11 cellular contexts compared by ENCODE assay signal in genomic region chr6:28710466-28711191, GRCh38.
A peak's percentile ranks its signal among the peaks of the same experiment; 100 is the strongest.
DNase-seq lines count a peak whose midpoint lies in the region; ATAC-seq, FAIRE-seq and TF ChIP-seq lines count a peak whose summit lies in the region.
"Had no signal": no experiment of that assay in that cellular context is flagged by ENCODE, and none has a peak within 500 bp of the region (broad histone marks: within the 10 kb centered on the region; RNA-seq: fewer than 3 reads in every experiment).

No MANE protein-coding gene starts in this region.

- no peaks in the 10 kb centered on the region for H3K79me2 ChIP-seq in osteoblast (ENCODE audit: insufficient read depth, low read length)

- DNase-seq in T-helper 2 cell treated with Interferon-gamma antibody and Interleukin-4, amounts not matched to agents 5 μg/mL and 100 μg/mL, for 36 hours (ENCODE audit: low spot score): no peak
- DNase-seq in T-helper 2 cell (no peak), NCI-H1694 (lab: John Stamatoyannopoulos, UW) (peak; percentile 23), bronchial epithelial cell (ENCODE audit: low read depth) (peak; percentile 39), osteoblast (ENCODE audit: insufficient read length, low spot score, missing footprints) (peak; percentile 84), MV-4-11 (lab: John Stamatoyannopoulos, UW) (no peak), frontal cortex (ENCODE audit: low spot score in 2 of 2) (no peak)

- peaks cover 8% of the 10 kb centered on the region for H3K4me1 ChIP-seq in osteoblast (ENCODE audit: insufficient read depth, low read length)

- no peak for ATAC-seq in GM21576 (IDR thresholded peaks at IDR 0.05; ENCODE audit: unreplicated experiment)

- H3K9me3 ChIP-seq in osteoblast (ENCODE audit: low read depth, low read length): no peaks in the 10 kb centered on the region

- H3K4me3 ChIP-seq in bronchial epithelial cell (ENCODE audit: low read depth, low read length) (no peak overlapping the region), osteoblast (ENCODE audit: insufficient read depth, low read length) (peak overlapping the region; percentile 62)

- peaks cover 11% of the 10 kb centered on the region for H3K4me1 Mint-ChIP-seq in T-helper 2 cell treated with Interferon-gamma antibody and Interleukin-4, amounts not matched to agents 5 μg/mL and 100 μg/mL, for 36 hours (ENCODE audit: low read depth)

- H3K27me3 Mint-ChIP-seq in T-helper 2 cell treated with Interferon-gamma antibody and Interleukin-4, amounts not matched to agents 5 μg/mL and 100 μg/mL, for 36 hours (ENCODE audit: low read depth): peaks cover 36% of the 10 kb centered on the region

- H4K20me1 ChIP-seq in osteoblast (ENCODE audit: insufficient read depth, low read length): no peaks in the 10 kb centered on the region

- H3K27me3 ChIP-seq in bronchial epithelial cell (ENCODE audit: control insufficient read depth, insufficient read depth, low read length) (no peaks in the 10 kb centered on the region), osteoblast (ENCODE audit: insufficient read depth, low read length) (no peaks in the 10 kb centered on the region)

- TF ChIP-seq CTCF in bronchial epithelial cell (IDR thresholded peaks at IDR 0.05; ENCODE audit: insufficient read depth, low read length, severe bottlenecking) (no peak), osteoblast (IDR thresholded peaks at IDR 0.05; ENCODE audit: extremely low read depth, low read depth, low read length) (no peak)

- H3K36me3 ChIP-seq in bronchial epithelial cell (ENCODE audit: control insufficient read depth, insufficient read depth, low read length) (no peaks in the 10 kb centered on the region), osteoblast (ENCODE audit: insufficient read depth, low read length) (no peaks in the 10 kb centered on the region)
- H3K36me3 ChIP-seq: cardiac muscle cell had no signal

- H2AFZ ChIP-seq in osteoblast (ENCODE audit: low read length): no peak overlapping the region

- peak overlapping the region; percentile 85 for H3K4me2 ChIP-seq in osteoblast (ENCODE audit: insufficient read depth, low read length)

- H3K27ac Mint-ChIP-seq in T-helper 2 cell treated with Interferon-gamma antibody and Interleukin-4, amounts not matched to agents 5 μg/mL and 100 μg/mL, for 36 hours: no peak overlapping the region
- H3K27ac Mint-ChIP-seq: memory B cell had no signal

- peak overlapping the region; percentile 70 for H3K4me3 Mint-ChIP-seq in T-helper 2 cell treated with Interferon-gamma antibody and Interleukin-4, amounts not matched to agents 5 μg/mL and 100 μg/mL, for 36 hours
- H3K4me3 Mint-ChIP-seq: memory B cell had no signal

- H3K27ac ChIP-seq in osteoblast (ENCODE audit: low read depth, low read length): no peak overlapping the region
- H3K27ac ChIP-seq: cardiac muscle cell, HL-60 had no signal

- no peaks in the 10 kb centered on the region for H3K36me3 Mint-ChIP-seq in T-helper 2 cell treated with Interferon-gamma antibody and Interleukin-4, amounts not matched to agents 5 μg/mL and 100 μg/mL, for 36 hours (ENCODE audit: low read depth)

- peaks cover 21% of the 10 kb centered on the region for H3K9me3 Mint-ChIP-seq in T-helper 2 cell treated with Interferon-gamma antibody and Interleukin-4, amounts not matched to agents 5 μg/mL and 100 μg/mL, for 36 hours

- FAIRE-seq in bronchial epithelial cell (lab: Jason Lieb, UNC) (no peak), frontal cortex (lab: Jason Lieb, UNC) (no peak)

Comparison
In these comparisons a context has a peak if more than half of its experiments do, and no peak if none do; other contexts are left out.
1. DNase-seq: peak in NCI-H1694 (single experiment), bronchial epithelial cell (single experiment) and osteoblast (single experiment); none in T-helper 2 cell treated with Interferon-gamma antibody and Interleukin-4, amounts not matched to agents 5 μg/mL and 100 μg/mL, for 36 hours (single experiment), T-helper 2 cell (0 of 5), MV-4-11 (single experiment) and frontal cortex (0 of 2).